ENCODE assay signal across 30 cellular contexts in the genomic region with DNA sequence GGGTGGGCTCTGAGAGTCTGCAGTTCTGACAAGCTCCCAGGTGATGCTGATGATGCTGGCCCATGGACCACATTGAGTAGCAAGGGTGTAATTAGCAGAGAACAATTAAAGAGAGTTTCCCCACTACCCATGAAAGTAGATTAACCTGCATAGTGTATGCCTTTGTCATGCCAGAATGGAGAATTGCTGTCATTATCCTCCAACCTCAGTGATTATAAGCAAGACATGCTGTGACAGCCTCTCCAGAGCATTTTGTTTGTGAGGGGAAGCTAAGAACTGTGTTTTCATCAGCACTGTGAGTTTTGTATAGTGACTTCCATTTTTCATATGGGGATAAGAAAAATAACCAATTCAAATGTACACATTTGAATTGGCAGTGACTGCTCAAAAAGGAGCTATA. TPM values are rescaled to one million over a fixed set of nuclear protein-coding genes. Genes with fewer than 3 reads are reported as not detected.
"Had no signal": no experiment of that assay in that cellular context is flagged by ENCODE, and none has a peak within 500 bp of the region (broad histone marks: within the 10 kb centered on the region; RNA-seq: fewer than 3 reads in every experiment).

No MANE protein-coding gene starts in this region.

- DNase-seq: activated B cell treated with CpG ODN at 0.5 μM for 24 hours; activated CD4-positive, alpha-beta T cell treated with anti-CD3 and anti-CD28 coated beads for 48 hours; activated CD4-positive, alpha-beta T cell treated with anti-CD3 and anti-CD28 coated beads, Interleukin-2, amount 50 U/mL, for 1 hour; activated CD4-positive, alpha-beta T cell treated with anti-CD3 and anti-CD28 coated beads, Interleukin-2, amount 50 U/mL, for 48 hours; activated CD8-positive, alpha-beta memory T cell treated with anti-CD3 and anti-CD28 coated beads for 24 hours; activated CD8-positive, alpha-beta T cell treated with anti-CD3 and anti-CD28 coated beads for 36 hours; activated effector memory CD4-positive, alpha-beta T cell treated with Interleukin-2 at 50 U/mL for 16 hours; activated gamma-delta T cell treated with Interleukin-2 at 50 U/mL for 16 hours; activated naive CD4-positive, alpha-beta T cell treated with anti-CD3 and anti-CD28 coated beads, Interleukin-2, amount 50 U/mL, for 16 hours; activated naive CD4-positive, alpha-beta T cell treated with Interleukin-2 at 50 U/mL for 16 hours; activated T-cell treated with anti-CD3 and anti-CD28 coated beads, Interleukin-2, amount 50 U/mL, for 4 hours; amniotic stem cell; anterior cingulate cortex; brain microvascular endothelial cell; dorsolateral prefrontal cortex; effector memory CD4-positive, alpha-beta T cell; endodermal cell; esophagus squamous epithelium; foreskin melanocyte; heart right ventricle; T1000; WERI-Rb-1 had no signal

- H3K27me3 Mint-ChIP-seq: activated B cell treated with CpG ODN at 0.5 μM for 24 hours; activated CD8-positive, alpha-beta T cell treated with anti-CD3 and anti-CD28 coated beads for 36 hours; activated naive CD8-positive, alpha-beta T cell; activated T-helper 17 cell treated with anti-CD3 and anti-CD28 coated beads, Interleukin-2, amount 50 U/mL, for 72 hours; central memory CD8-positive, alpha-beta T cell; dendritic cell treated with granulocyte-macrophage colony-stimulating factor and Interleukin-4, amounts not matched to agents 40 ng/mL and 50 ng/mL, for 4 days had no signal

- H3K36me3 ChIP-seq: brain microvascular endothelial cell, gastroesophageal sphincter had no signal

- H3K4me3 Mint-ChIP-seq: activated B cell treated with CpG ODN at 0.5 μM for 24 hours; activated CD8-positive, alpha-beta T cell treated with anti-CD3 and anti-CD28 coated beads for 36 hours; activated naive CD8-positive, alpha-beta T cell; activated T-cell treated with anti-CD3 and anti-CD28 coated beads, Interleukin-2, amount 50 U/mL, for 4 hours; activated T-helper 17 cell treated with anti-CD3 and anti-CD28 coated beads, Interleukin-2, amount 50 U/mL, for 72 hours; central memory CD8-positive, alpha-beta T cell; dendritic cell treated with granulocyte-macrophage colony-stimulating factor and Interleukin-4, amounts not matched to agents 40 ng/mL and 50 ng/mL, for 4 days; endodermal cell had no signal

- H3K27ac Mint-ChIP-seq: activated B cell treated with CpG ODN at 0.5 μM for 24 hours; activated CD8-positive, alpha-beta T cell treated with anti-CD3 and anti-CD28 coated beads for 36 hours; activated naive CD8-positive, alpha-beta T cell; activated T-helper 17 cell treated with anti-CD3 and anti-CD28 coated beads, Interleukin-2, amount 50 U/mL, for 72 hours; dendritic cell treated with granulocyte-macrophage colony-stimulating factor and Interleukin-4, amounts not matched to agents 40 ng/mL and 50 ng/mL, for 4 days; endodermal cell had no signal

- H3K4me2 ChIP-seq: hepatocyte had no signal

- H3K79me2 ChIP-seq: hepatocyte had no signal

- H3K36me3 Mint-ChIP-seq: activated naive CD8-positive, alpha-beta T cell had no signal

- ATAC-seq: activated CD4-positive, CD25-positive, alpha-beta regulatory T cell treated with anti-CD3 and anti-CD28 coated beads, Interleukin-2, amount 50 U/mL, for 24 hours; activated CD8-positive, alpha-beta T cell treated with anti-CD3 and anti-CD28 coated beads for 36 hours; activated T-cell treated with anti-CD3 and anti-CD28 coated beads, Interleukin-2, amount 50 U/mL, for 4 hours; activated T-helper 17 cell treated with anti-CD3 and anti-CD28 coated beads, Interleukin-2, amount 50 U/mL, for 72 hours; gastroesophageal sphincter; heart right ventricle had no signal

- H2AFZ ChIP-seq: hepatocyte had no signal

- H3K27me3 ChIP-seq: brain microvascular endothelial cell, dorsolateral prefrontal cortex, esophagus squamous epithelium, gastroesophageal sphincter, heart right ventricle, hepatocyte had no signal

- H3K9me3 ChIP-seq: esophagus squamous epithelium, gastroesophageal sphincter, heart right ventricle had no signal

- H3K4me1 ChIP-seq: esophagus squamous epithelium, gastroesophageal sphincter, heart right ventricle had no signal

- H3K27ac ChIP-seq: brain microvascular endothelial cell, coronary artery, dorsolateral prefrontal cortex, esophagus squamous epithelium, gastroesophageal sphincter, heart right ventricle, hepatocyte, WERI-Rb-1 had no signal

- H3K9me3 Mint-ChIP-seq: activated B cell treated with CpG ODN at 0.5 μM for 24 hours; activated CD8-positive, alpha-beta T cell treated with anti-CD3 and anti-CD28 coated beads for 36 hours; activated T-cell treated with anti-CD3 and anti-CD28 coated beads, Interleukin-2, amount 50 U/mL, for 4 hours; central memory CD8-positive, alpha-beta T cell; dendritic cell treated with granulocyte-macrophage colony-stimulating factor and Interleukin-4, amounts not matched to agents 40 ng/mL and 50 ng/mL, for 4 days; endodermal cell had no signal

- H3K4me3 ChIP-seq: coronary artery, dorsolateral prefrontal cortex, esophagus squamous epithelium, gastroesophageal sphincter, heart right ventricle, hepatocyte had no signal

- H3K4me1 Mint-ChIP-seq: activated B cell treated with CpG ODN at 0.5 μM for 24 hours; activated T-helper 17 cell treated with anti-CD3 and anti-CD28 coated beads, Interleukin-2, amount 50 U/mL, for 72 hours; central memory CD8-positive, alpha-beta T cell; endodermal cell had no signal

RNA-seq across cellular contexts. Expression of gene LYPD1, which starts 59.6 kb away (rescaled TPM):
- total RNA-seq: activated B cell treated with CpG ODN at 0.5 μM for 24 hours; activated CD8-positive, alpha-beta T cell treated with anti-CD3 and anti-CD28 coated beads for 36 hours; activated T-cell treated with anti-CD3 and anti-CD28 coated beads, Interleukin-2, amount 50 U/mL, for 4 hours; activated T-helper 17 cell treated with anti-CD3 and anti-CD28 coated beads, Interleukin-2, amount 50 U/mL, for 72 hours had no signal
